Comparison of ENCODE assay signal across 12 cellular contexts in the genomic region with DNA sequence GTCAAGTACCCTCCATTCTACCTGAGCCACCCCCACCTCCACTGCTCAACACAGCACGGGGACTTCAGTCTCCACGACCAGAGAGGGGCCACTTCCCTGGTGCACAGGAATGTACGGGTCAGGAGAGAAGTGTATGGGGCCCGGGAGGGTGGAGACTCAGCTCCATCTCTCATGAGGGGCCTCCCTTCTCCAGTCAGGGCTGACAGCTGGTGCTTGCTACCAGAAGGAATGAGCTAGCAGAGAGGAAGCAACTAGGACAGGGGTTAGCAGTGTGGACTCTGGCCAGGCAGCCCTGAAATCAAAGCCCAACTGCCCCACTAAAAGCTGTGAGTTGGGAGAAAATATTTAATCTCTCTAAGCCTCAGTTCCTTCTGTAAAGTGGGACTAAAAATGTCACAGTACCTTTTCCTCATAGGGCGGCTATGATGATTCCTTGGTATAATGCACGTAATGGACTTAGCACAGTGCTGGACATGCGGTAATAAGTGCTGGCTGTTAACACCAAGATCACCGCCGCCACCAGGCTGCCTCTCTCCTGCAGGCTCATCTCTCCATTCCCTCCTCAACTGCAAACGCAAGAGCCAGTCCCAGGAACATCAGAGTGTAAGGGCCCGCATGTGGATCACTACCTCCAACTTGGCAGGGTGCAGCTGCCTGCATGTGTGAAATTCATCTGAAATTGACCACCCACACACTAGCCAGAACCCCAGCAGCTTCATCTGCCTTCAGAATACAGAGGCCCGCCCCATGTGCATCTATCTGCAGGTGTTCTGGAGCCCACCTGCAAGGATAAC. TPM values are rescaled to one million over a fixed set of nuclear protein-coding genes. Genes with fewer than 3 reads are reported as not detected.
DNase-seq lines count a peak whose midpoint lies in the region; ATAC-seq, FAIRE-seq and TF ChIP-seq lines count a peak whose summit lies in the region.
"Had no signal": no experiment of that assay in that cellular context is flagged by ENCODE, and none has a peak within 500 bp of the region (broad histone marks: within the 10 kb centered on the region; RNA-seq: fewer than 3 reads in every experiment).

No MANE protein-coding gene starts in this region.

- H3K4me3 ChIP-seq in A549 (no peak overlapping the region), IMR-90 (ENCODE audit: insufficient read depth, low read depth, low read length) (no peak overlapping the region), endothelial cell of umbilical vein (replicated peaks in 1 of 3; ENCODE audit: insufficient read depth in 1 of 3, low read depth in 1 of 3, low read length in 3 of 3) (no peak overlapping the region), neutrophil (ENCODE audit: low read depth in 1 of 2, low read length in 1 of 2) (no peak overlapping the region), BE2C (ENCODE audit: low read depth, low read length) (no peak overlapping the region)

- H3K79me2 ChIP-seq in endothelial cell of umbilical vein (ENCODE audit: control insufficient read depth, insufficient read depth, low read length) = peaks cover 100% of the 10 kb centered on the region

- peak overlapping the region; percentile 81 for H3K23ac ChIP-seq in IMR-90 (ENCODE audit: low read depth, low read length)

- H3K4me1 ChIP-seq in A549 (peaks cover 99% of the 10 kb centered on the region), IMR-90 (ENCODE audit: control insufficient read depth, insufficient read depth, low read length) (peaks cover 72% of the 10 kb centered on the region), endothelial cell of umbilical vein (ENCODE audit: control insufficient read depth, extremely low read depth, insufficient read depth, low read length) (peaks cover 58% of the 10 kb centered on the region), neutrophil (ENCODE audit: control insufficient read depth in 1 of 2, insufficient read depth in 1 of 2, low read depth in 1 of 2, low read length in 1 of 2) (peaks cover 71 to 97% of the 10 kb centered on the region in 2 experiments), BE2C (peaks cover 65% of the 10 kb centered on the region)

- TF ChIP-seq POLR2A in A549 (IDR thresholded peaks at IDR 0.05; ENCODE audit: low read length) (no peak), IMR-90 (IDR thresholded peaks at IDR 0.05; ENCODE audit: low read depth, low read length) (0 out of 2 replicates have a peak, but pooled peaks have one; percentile 2), endothelial cell of umbilical vein (IDR thresholded peaks at IDR 0.05; ENCODE audit: low read depth, low read length) (no peak), GM12891 (IDR thresholded peaks at IDR 0.05; ENCODE audit: low read depth, low read length) (no peak)

- H4K20me1 ChIP-seq in IMR-90 (ENCODE audit: insufficient read depth, low read length) = peaks cover 100% of the 10 kb centered on the region
- peaks cover 2% of the 10 kb centered on the region for H4K20me1 ChIP-seq in endothelial cell of umbilical vein (replicated peaks; ENCODE audit: control insufficient read depth, extremely low read depth, insufficient read depth, low read length)

- no peak overlapping the region for H3K18ac ChIP-seq in IMR-90 (ENCODE audit: low read depth, low read length)

- H3K9me3 ChIP-seq in A549 = no peaks in the 10 kb centered on the region
- no peaks in the 10 kb centered on the region for H3K9me3 ChIP-seq in IMR-90 (ENCODE audit: control insufficient read depth, insufficient read depth, low read length)
- H3K9me3 ChIP-seq in endothelial cell of umbilical vein (replicated peaks; ENCODE audit: control insufficient read depth, insufficient read depth, low read length) = no peaks in the 10 kb centered on the region
- H3K9me3 ChIP-seq in neutrophil = no peaks in the 10 kb centered on the region
- H3K9me3 ChIP-seq in BE2C = no peaks in the 10 kb centered on the region

- H2BK20ac ChIP-seq in IMR-90 (ENCODE audit: low read depth, low read length) = no peak overlapping the region

- CTCF ChIA-PET in A549 (lab: Yijun Ruan, JAX) = interaction anchor here (0.7 to 2.1 kb wide), 8 partner anchors 11 to 137 kb away, joined by 3 to 7 read pairs (median 4); no protein-coding TSS in a partner anchor
- CTCF ChIA-PET in IMR-90 (lab: Yijun Ruan, JAX) = interaction anchor here (1.4 kb wide), 1 partner anchor 23 kb away, joined by 3 read pairs; no protein-coding TSS in a partner anchor
- CTCF ChIA-PET in endothelial cell of umbilical vein (lab: Charles Lee) = interaction anchor here (1.0 to 1.4 kb wide), 4 partner anchors 23 to 143 kb away, joined by 3 to 5 read pairs (median 4); no protein-coding TSS in a partner anchor

- H4K5ac ChIP-seq in IMR-90 (ENCODE audit: low read depth, low read length) = no peak overlapping the region

- H4K91ac ChIP-seq in IMR-90 (ENCODE audit: insufficient read depth, low read depth, low read length) = no peak overlapping the region

- H2AFZ ChIP-seq in IMR-90 (replicated peaks; ENCODE audit: low read length, poor library complexity) = no peak overlapping the region
- no peak overlapping the region for H2AFZ ChIP-seq in endothelial cell of umbilical vein (ENCODE audit: low read depth, low read length)

- no peak overlapping the region for H3K56ac ChIP-seq in IMR-90 (ENCODE audit: extremely low read depth, insufficient read depth, low read length)

- H4K8ac ChIP-seq in IMR-90 (ENCODE audit: low read depth in 2 of 2, low read length in 2 of 2) = no peak overlapping the region

- H2BK5ac ChIP-seq in IMR-90 (ENCODE audit: low read depth, low read length, poor library complexity, severe bottlenecking) = peak overlapping the region; percentile 20

- peak in 1 of 2 experiments; percentile 7; a peak in 3 of 6 replicates for ATAC-seq in A549
- ATAC-seq in IMR-90 (ENCODE audit: low read depth) = peak; percentile 54
- ATAC-seq: natural killer cell treated with Interleukin-12 subunit alpha and Interleukin-12 subunit beta and Interleukin-15 and Interleukin-18, amount 100 ng/mL, for 72 hours had no signal

- 80% methylated on average over 12 of the region's 12 CpGs for WGBS in A549 (ENCODE audit: missing lambda C conversion rate)
- 38% methylated on average over 3 of the region's 12 CpGs; no CpG with 5 or more reads in 1 of the 2 experiments for WGBS in IMR-90 (ENCODE audit: extremely low coverage in 2 of 2, insufficient read length in 1 of 2), 2 experiments

- in situ Hi-C loops in IMR-90 (cut with MboI; ENCODE audit: low sequenced_read_pairs) = no loop called here

- no peak overlapping the region for H2BK120ac ChIP-seq in IMR-90 (ENCODE audit: low read depth, low read length)

- H3K27ac ChIP-seq in A549 = peak overlapping the region in 1 of 2 experiments; percentile 36; a peak in 2 of 6 replicates
- peak overlapping the region; percentile 45; the same call in 1 of the 2 replicates for H3K27ac ChIP-seq in IMR-90 (ENCODE audit: insufficient read depth, low read length)
- no peak overlapping the region for H3K27ac ChIP-seq in endothelial cell of umbilical vein (ENCODE audit: insufficient read depth, low read depth, low read length)
- H3K27ac ChIP-seq in neutrophil = peak overlapping the region; percentile 97

- TF ChIP-seq EP300 in A549 (IDR thresholded peaks at IDR 0.05) = no peak

- no peak overlapping the region for H2BK15ac ChIP-seq in IMR-90 (ENCODE audit: low read depth, low read length)

- dilution Hi-C loops in IMR-90 (cut with HindIII; ENCODE audit: low sequenced_read_pairs, unreplicated experiment) = no loop called here
- dilution Hi-C loops in endothelial cell of umbilical vein (cut with MboI; ENCODE audit: extremely low pct_ligation_motif_present, low sequenced_read_pairs) = no loop called here

- FAIRE-seq in A549 (lab: Jason Lieb, UNC) (no peak), endothelial cell of umbilical vein (lab: Jason Lieb, UNC) (peak; percentile 67), GM12891 (lab: Jason Lieb, UNC) (no peak)
- FAIRE-seq: GM18507 had no signal

- no peak overlapping the region; the same call in 1 of the 2 replicates for H3K14ac ChIP-seq in IMR-90 (replicated peaks; ENCODE audit: low read depth, low read length)

- BruUV-seq in IMR-90 (replicated peaks; lab: Mats Ljungman, UMichigan) (no TSS peak), endothelial cell of umbilical vein (replicated peaks; lab: Mats Ljungman, UMichigan) (no TSS peak)

- H3K79me1 ChIP-seq in IMR-90 (ENCODE audit: low read depth in 1 of 2, low read length in 2 of 2) = peaks cover 0 to 80% of the 10 kb centered on the region in 2 experiments; a peak in 2 of 4 replicates

- no peak overlapping the region for H2AK9ac ChIP-seq in IMR-90 (replicated peaks; ENCODE audit: low read depth, low read length, poor library complexity)

- H3K9ac ChIP-seq in IMR-90 (ENCODE audit: low read depth, low read length) = no peak overlapping the region
- H3K9ac ChIP-seq in endothelial cell of umbilical vein (replicated peaks; ENCODE audit: extremely low read depth, insufficient read depth, low read length) = no peak overlapping the region

- intact Hi-C loops in IMR-90 (cut with micrococcal nuclease) (no loop called here), endothelial cell of umbilical vein (cut with micrococcal nuclease) (no loop called here)

- H3K9me1 ChIP-seq in IMR-90 (ENCODE audit: insufficient read depth, low read length) (peaks cover 65% of the 10 kb centered on the region), endothelial cell of umbilical vein (replicated peaks; ENCODE audit: control insufficient read depth, extremely low read depth, insufficient read depth, low read length) (no peaks in the 10 kb centered on the region)

- TF ChIP-seq CTCF in A549 (IDR thresholded peaks at IDR 0.05) (no peak), IMR-90 (conservative IDR thresholded peaks at IDR 0.05; ENCODE audit: low read depth, low read length) (no peak), endothelial cell of umbilical vein (IDR thresholded peaks at IDR 0.05; ENCODE audit: extremely low read depth in 1 of 2, insufficient read depth in 1 of 2, low read depth in 1 of 2, low read length in 2 of 2) (no peak), neutrophil (IDR thresholded peaks at IDR 0.05) (no peak), BE2C (IDR thresholded peaks at IDR 0.05; ENCODE audit: low read depth, low read length) (no peak)

- no peaks in the 10 kb centered on the region for H3K27me3 ChIP-seq in IMR-90 (ENCODE audit: control insufficient read depth, insufficient read depth, low read length)
- no peaks in the 10 kb centered on the region for H3K27me3 ChIP-seq in endothelial cell of umbilical vein (ENCODE audit: control insufficient read depth in 2 of 2, insufficient read depth in 2 of 2, low read length in 2 of 2)
- H3K27me3 ChIP-seq in neutrophil = no peaks in the 10 kb centered on the region
- no peaks in the 10 kb centered on the region for H3K27me3 ChIP-seq in BE2C

- no peak for TF ChIP-seq RAD21 in A549 (conservative IDR thresholded peaks at IDR 0.05 in 1 of 2, IDR thresholded peaks at IDR 0.05 in 1 of 2)
- no peak for TF ChIP-seq RAD21 in IMR-90 (IDR thresholded peaks at IDR 0.05; ENCODE audit: low read length)

- no peak overlapping the region for H3K4ac ChIP-seq in IMR-90 (ENCODE audit: low read depth, low read length)

- H3K4me2 ChIP-seq in A549 = peak overlapping the region; percentile 4; the same call in 1 of the 3 replicates
- peak overlapping the region; percentile 47; the same call in 1 of the 2 replicates for H3K4me2 ChIP-seq in IMR-90 (ENCODE audit: low read depth, low read length)
- H3K4me2 ChIP-seq in endothelial cell of umbilical vein (ENCODE audit: insufficient read depth, low read length) = no peak overlapping the region

- POLR2A ChIA-PET in A549 (lab: Yijun Ruan, JAX) = no interaction called here
- POLR2A ChIA-PET in IMR-90 (lab: Charles Lee; ENCODE audit: unreplicated experiment) = no interaction called here
- POLR2A ChIA-PET in endothelial cell of umbilical vein (lab: Charles Lee) = interaction anchor here (1.1 kb wide), 1 partner anchor 25 kb away, joined by 3 read pairs; no protein-coding TSS in a partner anchor

- DNase-seq in A549 (ENCODE audit: low read depth in 1 of 2, low spot score in 1 of 2) (no peak), IMR-90 (peak; percentile 51), endothelial cell of umbilical vein (ENCODE audit: low read depth, low spot score) (no peak), amniotic stem cell (lab: John Stamatoyannopoulos, UW) (no peak), BE2C (no peak), GM12891 (ENCODE audit: insufficient read length, low spot score) (no peak), AML-193 (lab: John Stamatoyannopoulos, UW) (no peak)
- DNase-seq: NCI-H2029; stimulated activated CD8-positive, alpha-beta memory T cell treated with anti-CD3 and anti-CD28 coated beads, Interleukin-4, amount 100 ng/mL, for 48 hours had no signal

- peaks cover 34% of the 10 kb centered on the region for H3K36me3 ChIP-seq in IMR-90 (ENCODE audit: control insufficient read depth, insufficient read depth, low read length)
- H3K36me3 ChIP-seq in endothelial cell of umbilical vein (ENCODE audit: control insufficient read depth in 2 of 2, extremely low read depth in 1 of 2, insufficient read depth in 2 of 2, low read length in 2 of 2) = peaks cover 0 to 16% of the 10 kb centered on the region in 2 experiments
- peaks cover 43% of the 10 kb centered on the region for H3K36me3 ChIP-seq in neutrophil
- peaks cover 8% of the 10 kb centered on the region; the same call in 1 of the 2 replicates for H3K36me3 ChIP-seq in BE2C

- no peak overlapping the region for H2AK5ac ChIP-seq in IMR-90 (ENCODE audit: low read depth, low read length)

RNA-seq across cellular contexts. Expression of gene ACTN1, which starts 14.6 kb away (rescaled TPM):
- 207 and 208 TPM in 2 replicates for polyA plus RNA-seq in A549 (2011; rRNA removed)
- polyA plus RNA-seq in A549 (2012; cell fraction: cytosol; rRNA removed) = 265 and 286 TPM in 2 replicates
- 559 and 760 TPM in 2 replicates for polyA plus RNA-seq in A549 (2012; cell fraction: nucleus; rRNA removed)
- 245 to 269 TPM (median 252 TPM) in 3 replicates for polyA plus RNA-seq in A549 (2017; fragmentation: RNase III; extraction: RNeasy Plus Mini Kit Qiagen cat#74134 plus additional on column Dnase treatment)
- 580 and 586 TPM in 2 replicates for polyA minus RNA-seq in A549 (2011; rRNA and poly(A)+ RNA removed)
- total RNA-seq in IMR-90 (2012; rRNA removed) = 648 and 684 TPM in 2 replicates
- polyA plus RNA-seq in IMR-90 (2012; rRNA removed) = 766 and 895 TPM in 2 replicates
- 676 and 750 TPM in 2 replicates for polyA plus RNA-seq in IMR-90 (2012; cell fraction: cytosol; rRNA removed)
- 1,803 and 1,926 TPM in 2 replicates for polyA plus RNA-seq in IMR-90 (2012; cell fraction: nucleus; rRNA removed; ENCODE audit: low replicate concordance)
- 442 and 443 TPM in 2 replicates for total RNA-seq in endothelial cell of umbilical vein
- 463 and 633 TPM in 2 replicates for polyA plus RNA-seq in endothelial cell of umbilical vein
- 379 and 382 TPM in 2 replicates for polyA plus RNA-seq in endothelial cell of umbilical vein (2011; cell fraction: cytosol; rRNA removed)
- 777 and 896 TPM in 2 replicates for polyA plus RNA-seq in endothelial cell of umbilical vein (2011; cell fraction: nucleus; rRNA removed)
- 398 and 442 TPM in 2 replicates for polyA plus RNA-seq in endothelial cell of umbilical vein (2012)
- polyA minus RNA-seq in endothelial cell of umbilical vein = 744 and 789 TPM in 2 replicates
- polyA minus RNA-seq in endothelial cell of umbilical vein (2011; cell fraction: cytosol; rRNA and poly(A)+ RNA removed) = 104 TPM
- 424 and 544 TPM in 2 replicates for polyA minus RNA-seq in endothelial cell of umbilical vein (2011; cell fraction: nucleus; rRNA and poly(A)+ RNA removed)
- polyA plus RNA-seq in BE2C (2012; ENCODE audit: insufficient read depth, insufficient read length, low read depth) = 321 TPM
- 1.3 TPM for polyA plus RNA-seq in GM12891 (2012; ENCODE audit: low read depth, missing spikeins)
